Comparison of ENCODE assay signal across 15 cellular contexts in the genomic region with DNA sequence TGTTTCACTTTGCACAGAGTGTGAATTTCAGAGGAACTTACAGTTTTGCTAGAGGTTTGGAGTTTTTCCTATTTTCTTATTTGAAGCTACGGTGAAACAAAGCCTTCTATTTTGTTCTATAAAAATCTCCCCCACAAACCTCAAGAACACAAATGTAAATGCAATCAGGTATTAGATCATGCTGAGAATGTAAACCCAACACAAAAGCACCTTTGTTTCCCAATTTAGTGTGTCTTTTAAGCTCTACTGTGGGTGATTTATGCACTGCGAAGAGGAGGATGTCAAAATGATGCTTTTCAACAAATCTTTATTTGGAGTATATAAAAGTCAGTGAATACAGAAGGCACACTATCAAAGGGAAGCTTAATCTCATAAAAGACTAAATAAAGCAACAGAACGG. TPM values are rescaled to one million over a fixed set of nuclear protein-coding genes. Genes with fewer than 3 reads are reported as not detected.
DNase-seq lines count a peak whose midpoint lies in the region; ATAC-seq, FAIRE-seq and TF ChIP-seq lines count a peak whose summit lies in the region.
"Had no signal": no experiment of that assay in that cellular context is flagged by ENCODE, and none has a peak within 500 bp of the region (broad histone marks: within the 10 kb centered on the region; RNA-seq: fewer than 3 reads in every experiment).

No MANE protein-coding gene starts in this region.

- H4K20me1 ChIP-seq in GM23338 (replicated peaks; ENCODE audit: insufficient read depth), result no peaks in the 10 kb centered on the region
- H4K20me1 ChIP-seq in OCI-LY7 (ENCODE audit: insufficient read depth, low read length), result no peaks in the 10 kb centered on the region

- CTCF ChIA-PET in OCI-LY7 (lab: Charles Lee; ENCODE audit: unreplicated experiment), result no interaction called here

- no peaks in the 10 kb centered on the region for H3F3A ChIP-seq in GM23338 (replicated peaks; ENCODE audit: low read depth)

- H3K27me3 Mint-ChIP-seq in GM23338 (ENCODE audit: insufficient read depth, low read depth, poor library complexity) (peaks cover 30% of the 10 kb centered on the region), endodermal cell (ENCODE audit: insufficient read depth) (peaks cover 28% of the 10 kb centered on the region)

- no peak overlapping the region for H3K27ac ChIP-seq in GM23338 (ENCODE audit: low read depth)
- no peak overlapping the region for H3K27ac ChIP-seq in endodermal cell (ENCODE audit: low read depth, low read length)
- no peak overlapping the region for H3K27ac ChIP-seq in OCI-LY7 (ENCODE audit: low read depth, low read length, poor library complexity, severe bottlenecking)
- H3K27ac ChIP-seq: BLaER1 treated with 17β-estradiol and CSF1 and Interleukin-3, amounts not matched to agents 10 nM and 100 nM had no signal

- no peak overlapping the region for H3K9ac ChIP-seq in endodermal cell (ENCODE audit: extremely low read depth, low read length, poor library complexity, severe bottlenecking)
- H3K9ac ChIP-seq: BLaER1 treated with 17β-estradiol and CSF1 and Interleukin-3, amounts not matched to agents 10 nM and 100 nM had no signal

- H3K9me3 Mint-ChIP-seq in GM23338 (no peaks in the 10 kb centered on the region; the same call in 2 of the 3 replicates), endodermal cell (no peaks in the 10 kb centered on the region)

- peak overlapping the region; percentile 10 for H3K4me2 ChIP-seq in GM23338
- no peak overlapping the region for H3K4me2 ChIP-seq in OCI-LY7 (ENCODE audit: low read length)
- H3K4me2 ChIP-seq: BLaER1 treated with 17β-estradiol and CSF1 and Interleukin-3, amounts not matched to agents 10 nM and 100 nM had no signal

- H2AFZ ChIP-seq in GM23338 (no peak overlapping the region), OCI-LY7 (ENCODE audit: low read length) (no peak overlapping the region)

- POLR2A ChIA-PET in OCI-LY7 (lab: Charles Lee), result no interaction called here

- intact Hi-C loops in OCI-LY7 (cut with micrococcal nuclease; ENCODE audit: unreplicated experiment), result loop anchor here (5.0 kb wide), 1 partner anchor 496 kb away; no protein-coding TSS in a partner anchor

- FAIRE-seq in urothelium cell line (lab: Jason Lieb, UNC), result no peak
- FAIRE-seq: H54 had no signal

- H3K79me2 ChIP-seq in GM23338 (replicated peaks; ENCODE audit: insufficient read depth) (no peaks in the 10 kb centered on the region), OCI-LY7 (ENCODE audit: insufficient read depth, low read depth, low read length) (no peaks in the 10 kb centered on the region)

- H3K36me3 Mint-ChIP-seq in GM23338 (ENCODE audit: low read depth) (no peaks in the 10 kb centered on the region), endodermal cell (ENCODE audit: low read depth) (no peaks in the 10 kb centered on the region)
- H3K36me3 Mint-ChIP-seq: CD4-positive, CD25-positive, alpha-beta regulatory T cell had no signal

- H3K9me2 ChIP-seq in GM23338 (ENCODE audit: insufficient read depth) (no peaks in the 10 kb centered on the region), OCI-LY7 (ENCODE audit: insufficient read depth, low read length) (no peaks in the 10 kb centered on the region)

- ATAC-seq in GM23338, result no peak

- H3K36me3 ChIP-seq in GM23338 (ENCODE audit: insufficient read depth), result no peaks in the 10 kb centered on the region
- no peaks in the 10 kb centered on the region for H3K36me3 ChIP-seq in endodermal cell (ENCODE audit: control insufficient read depth, insufficient read depth, low read length)
- no peaks in the 10 kb centered on the region for H3K36me3 ChIP-seq in OCI-LY7 (ENCODE audit: insufficient read depth, low read length)
- H3K36me3 ChIP-seq: BLaER1 treated with 17β-estradiol and CSF1 and Interleukin-3, amounts not matched to agents 10 nM and 100 nM had no signal

- TF ChIP-seq CTCF in GM23338 (conservative IDR thresholded peaks at IDR 0.05; ENCODE audit: low read depth in 2 of 2) (no peak), endodermal cell (conservative IDR thresholded peaks at IDR 0.05) (no peak), OCI-LY7 (conservative IDR thresholded peaks at IDR 0.05; ENCODE audit: low read length) (no peak)

- H3K4me3 Mint-ChIP-seq in GM23338, result no peak overlapping the region
- H3K4me3 Mint-ChIP-seq in endodermal cell, result peak overlapping the region; percentile 30
- H3K4me3 Mint-ChIP-seq: CD4-positive, CD25-positive, alpha-beta regulatory T cell had no signal

- WGBS in endodermal cell (ENCODE audit: insufficient coverage in 1 of 2, insufficient read length in 1 of 2), 2 experiments, result 44 to 71% methylated on average over 1 to 3 of the region's 3 CpGs

- DNase-seq in GM23338 (ENCODE audit: low spot score), result no peak
- peak; percentile 40 for DNase-seq in NCI-H748 (lab: John Stamatoyannopoulos, UW; ENCODE audit: unreplicated experiment)
- no peak for DNase-seq in endodermal cell
- DNase-seq in urothelium cell line (ENCODE audit: low spot score), result peak; percentile 53
- no peak for DNase-seq in ureter (ENCODE audit: low spot score)
- DNase-seq in HuH-7 (ENCODE audit: low spot score), result no peak
- DNase-seq in OCI-LY7 (ENCODE audit: low spot score), result no peak
- DNase-seq: ACHN; Calu3; CD4-positive, CD25-positive, alpha-beta regulatory T cell; DMS 273 treated with DMSO at 0.1 percent for 48 hours; IMR-90 had no signal

- H3K4me1 ChIP-seq in GM23338 (ENCODE audit: insufficient read depth) (peaks cover 23% of the 10 kb centered on the region), endodermal cell (ENCODE audit: control insufficient read depth, insufficient read depth, low read length) (peaks cover 13% of the 10 kb centered on the region), OCI-LY7 (ENCODE audit: insufficient read depth, low read length, poor library complexity, severe bottlenecking) (no peaks in the 10 kb centered on the region)

- no TSS peak for BruUV-seq in OCI-LY7 (replicated peaks; lab: Mats Ljungman, UMichigan)

- H3K27me3 ChIP-seq in GM23338 (ENCODE audit: insufficient read depth), result peaks cover 47% of the 10 kb centered on the region
- H3K27me3 ChIP-seq in endodermal cell (ENCODE audit: control insufficient read depth, insufficient read depth, low read length, poor library complexity, severe bottlenecking), result peaks cover 22% of the 10 kb centered on the region

- H3K4me1 Mint-ChIP-seq in GM23338, result peaks cover 25% of the 10 kb centered on the region
- H3K4me1 Mint-ChIP-seq in endodermal cell, result peaks cover 38% of the 10 kb centered on the region

- H3K9me3 ChIP-seq in endodermal cell (ENCODE audit: control insufficient read depth, low read length) (no peaks in the 10 kb centered on the region), OCI-LY7 (ENCODE audit: low read length) (no peaks in the 10 kb centered on the region)

- no peak overlapping the region for H3K4me3 ChIP-seq in GM23338
- H3K4me3 ChIP-seq in endodermal cell (ENCODE audit: low read length), result peak overlapping the region; percentile 70
- no peak overlapping the region for H3K4me3 ChIP-seq in OCI-LY7 (ENCODE audit: low read depth, low read length, poor library complexity, severe bottlenecking)
- H3K4me3 ChIP-seq: BLaER1 treated with 17β-estradiol and CSF1 and Interleukin-3, amounts not matched to agents 10 nM and 100 nM had no signal

- H3K27ac Mint-ChIP-seq in GM23338 (no peak overlapping the region), endodermal cell (peak overlapping the region; percentile 8)
- H3K27ac Mint-ChIP-seq: CD4-positive, CD25-positive, alpha-beta regulatory T cell had no signal

TF ChIP-seq in GM23338, 12 proteins besides CTCF, POLR2A, EP300 and RAD21:
- TF ChIP-seq NANOG (IDR thresholded peaks at IDR 0.05; ENCODE audit: borderline replicate concordance) (peak; percentile 10; the same call in 1 of the 2 replicates), CREB1 (CRISPR knock-in tag; IDR thresholded peaks at IDR 0.05; ENCODE audit: low read depth) (no peak)

RNA-seq across cellular contexts. Expression of gene DRD1, which starts 4.3 kb away (rescaled TPM):
- 0.14 TPM in 1 of 2 replicates, not detected in the other for total RNA-seq in GM23338 (2014; rRNA removed; shearing (Covaris generic))
- polyA plus RNA-seq in GM23338 (2016; fragmentation: Nextera tagmentation; extraction: Ambion mirVana), result 0.11 TPM in 1 of 2 replicates, not detected in the other
- total RNA-seq in endodermal cell (under 1 TPM; 0.53 to 0.59 TPM), ureter (2.9 TPM), OCI-LY7 (2022) (not detected in 2 replicates)
- 0.18 TPM for polyA plus RNA-seq in endodermal cell (2013, experiment 1 of 2)
- 0.17 TPM for polyA plus RNA-seq in endodermal cell (2013, experiment 2 of 2)
- not detected in 2 replicates for total RNA-seq in OCI-LY7 (2014; rRNA removed; shearing (Covaris generic))
- total RNA-seq: A172; Calu3; CD4-positive, CD25-positive, alpha-beta regulatory T cell had no signal
- polyA plus RNA-seq: CD4-positive, CD25-positive, alpha-beta regulatory T cell had no signal

RNA-seq across cellular contexts. Expression of gene SFXN1, which starts 30.1 kb away (rescaled TPM):
- total RNA-seq in GM23338 (2014; rRNA removed; shearing (Covaris generic)), result 97.7 and 121 TPM in 2 replicates
- polyA plus RNA-seq in GM23338 (2016; fragmentation: Nextera tagmentation; extraction: Ambion mirVana), result 39.8 and 44.0 TPM in 2 replicates
- total RNA-seq in endodermal cell (100 to 1,000 TPM; 122 to 154 TPM), ureter (36.4 TPM), OCI-LY7 (2022) (141 and 154 TPM in 2 replicates)
- polyA plus RNA-seq in endodermal cell (2013, experiment 1 of 2), result 119 TPM
- 106 TPM for polyA plus RNA-seq in endodermal cell (2013, experiment 2 of 2)
- total RNA-seq in OCI-LY7 (2014; rRNA removed; shearing (Covaris generic)), result 120 and 147 TPM in 2 replicates

Comparison
In these comparisons a context has a peak if more than half of its experiments do, and no peak if none do; other contexts are left out.
1. DNase-seq: peak in NCI-H748 (single experiment) and urothelium cell line (single experiment); none in GM23338 (single experiment), endodermal cell (single experiment), ureter (single experiment), HuH-7 (single experiment) and OCI-LY7 (single experiment).